ENCODE assay signal across 25 cellular contexts in the genomic region with DNA sequence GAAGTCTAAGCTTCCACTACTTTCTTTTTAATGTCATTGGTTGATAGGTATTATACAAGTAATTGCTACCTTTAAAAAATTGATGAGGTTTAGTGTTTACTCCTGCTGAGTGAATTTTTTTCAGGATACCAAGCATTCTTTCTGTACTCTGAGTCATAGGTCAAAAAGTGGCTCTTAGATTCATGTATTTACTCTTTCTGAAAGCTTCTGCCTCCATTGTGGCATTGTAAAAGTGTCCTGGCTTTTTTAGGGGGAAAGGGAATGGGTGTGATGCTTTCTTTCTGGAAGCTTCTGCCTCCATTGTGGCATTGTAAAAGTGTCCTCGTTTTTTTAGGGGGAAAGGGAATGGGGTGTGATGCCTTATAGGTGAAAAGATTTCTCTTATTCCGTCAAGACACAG.
DNase-seq lines count a peak whose midpoint lies in the region; ATAC-seq and TF ChIP-seq lines count a peak whose summit lies in the region.
"Had no signal": no experiment of that assay in that cellular context is flagged by ENCODE, and none has a peak within 500 bp of the region (broad histone marks: within the 10 kb centered on the region; RNA-seq: fewer than 3 reads in every experiment).

No MANE protein-coding gene starts in this region.

- no peak overlapping the region for H3K4me3 Mint-ChIP-seq in nephron progenitor cell
- H3K4me3 Mint-ChIP-seq: activated CD8-positive, alpha-beta T cell treated with anti-CD3 and anti-CD28 coated beads for 36 hours; activated naive CD8-positive, alpha-beta T cell treated with anti-CD3 and anti-CD28 coated beads, Interleukin-2, amount 10 ng/mL, durations not matched to agents 7 days and 5 days; CD8-positive, alpha-beta T cell; natural killer cell treated with Interleukin-12 subunit alpha and Interleukin-12 subunit beta and Interleukin-15 and Interleukin-18, amount 100 ng/mL, for 72 hours; T-cell had no signal

- no peak for TF ChIP-seq CTCF in fibroblast of mammary gland (conservative IDR thresholded peaks at IDR 0.05; ENCODE audit: control insufficient read depth, insufficient read depth, low read depth, low read length)
- TF ChIP-seq CTCF in nephron progenitor cell (IDR thresholded peaks at IDR 0.05): no peak

- DNase-seq in A172 (ENCODE audit: low spot score) (peak; percentile 31), RPMI7951 (ENCODE audit: low read depth) (peak; percentile 47), fibroblast of mammary gland (ENCODE audit: low read depth) (peak; percentile 8), substantia nigra (lab: John Stamatoyannopoulos, UW) (no peak), NCI-H2171 (lab: John Stamatoyannopoulos, UW) (no peak), nephron progenitor cell (no peak)
- DNase-seq in activated effector memory CD4-positive, alpha-beta T cell treated with anti-CD3 and anti-CD28 coated beads, Interleukin-2, amount 50 U/mL, for 16 hours: no peak
- DNase-seq: activated naive CD8-positive, alpha-beta T cell treated with anti-CD3 and anti-CD28 coated beads, Interleukin-2, amount 10 ng/mL, durations not matched to agents 7 days and 5 days; activated T-cell treated with anti-CD3 and anti-CD28 coated beads, Interleukin-2, amount 50 U/mL, for 48 hours; caudate nucleus; CD8-positive, alpha-beta T cell; DND-41; head of caudate nucleus; NCI-H82; RPMI8226; stimulated activated naive CD4-positive, alpha-beta T cell treated with Interleukin-2 at 50 U/mL for 16 hours; T-cell; WERI-Rb-1 had no signal

- H3K9me3 Mint-ChIP-seq in nephron progenitor cell: no peaks in the 10 kb centered on the region
- H3K9me3 Mint-ChIP-seq: activated CD8-positive, alpha-beta T cell treated with anti-CD3 and anti-CD28 coated beads for 36 hours; CD8-positive, alpha-beta T cell; natural killer cell treated with Interleukin-12 subunit alpha and Interleukin-12 subunit beta and Interleukin-15 and Interleukin-18, amount 100 ng/mL, for 72 hours; T-cell had no signal

- H3K4me1 Mint-ChIP-seq in nephron progenitor cell: peaks cover 3% of the 10 kb centered on the region

- peak; percentile 2 for ATAC-seq in GM19328 (IDR thresholded peaks at IDR 0.05; ENCODE audit: unreplicated experiment)
- ATAC-seq: activated CD8-positive, alpha-beta T cell treated with anti-CD3 and anti-CD28 coated beads for 36 hours; CD8-positive, alpha-beta T cell; K562; natural killer cell treated with Interleukin-12 subunit alpha and Interleukin-12 subunit beta and Interleukin-15 and Interleukin-18, amount 100 ng/mL, for 72 hours; T-cell had no signal

- H3K27ac ChIP-seq in substantia nigra (ENCODE audit: low read depth, low read length, poor library complexity, severe bottlenecking): no peak overlapping the region
- H3K27ac ChIP-seq: esophagus muscularis mucosa, prostate gland, WERI-Rb-1 had no signal

- no peaks in the 10 kb centered on the region for H3K27me3 Mint-ChIP-seq in nephron progenitor cell (ENCODE audit: low read depth, poor library complexity)

- no peaks in the 10 kb centered on the region for H3K36me3 Mint-ChIP-seq in nephron progenitor cell (ENCODE audit: low read depth)
- H3K36me3 Mint-ChIP-seq: CD8-positive, alpha-beta T cell; T-cell had no signal

- no peak overlapping the region for H3K27ac Mint-ChIP-seq in nephron progenitor cell
- H3K27ac Mint-ChIP-seq: activated CD8-positive, alpha-beta T cell treated with anti-CD3 and anti-CD28 coated beads for 36 hours; activated naive CD8-positive, alpha-beta T cell treated with anti-CD3 and anti-CD28 coated beads, Interleukin-2, amount 10 ng/mL, durations not matched to agents 7 days and 5 days; CD8-positive, alpha-beta T cell; natural killer cell treated with Interleukin-12 subunit alpha and Interleukin-12 subunit beta and Interleukin-15 and Interleukin-18, amount 100 ng/mL, for 72 hours; T-cell had no signal

- no peak overlapping the region for H3K4me3 ChIP-seq in fibroblast of mammary gland (ENCODE audit: control insufficient read depth, low read depth, low read length)
- H3K4me3 ChIP-seq: esophagus muscularis mucosa, K562, lung, prostate gland had no signal

Comparison
In these comparisons a context has a peak if more than half of its experiments do, and no peak if none do; other contexts are left out.
1. DNase-seq: peak in A172 (single experiment), RPMI7951 (single experiment) and fibroblast of mammary gland (single experiment); none in activated effector memory CD4-positive, alpha-beta T cell treated with anti-CD3 and anti-CD28 coated beads, Interleukin-2, amount 50 U/mL, for 16 hours (single experiment), substantia nigra (0 of 49), NCI-H2171 (single experiment) and nephron progenitor cell (single experiment).